1 cellular context compared by ENCODE assay signal in the genomic region with DNA sequence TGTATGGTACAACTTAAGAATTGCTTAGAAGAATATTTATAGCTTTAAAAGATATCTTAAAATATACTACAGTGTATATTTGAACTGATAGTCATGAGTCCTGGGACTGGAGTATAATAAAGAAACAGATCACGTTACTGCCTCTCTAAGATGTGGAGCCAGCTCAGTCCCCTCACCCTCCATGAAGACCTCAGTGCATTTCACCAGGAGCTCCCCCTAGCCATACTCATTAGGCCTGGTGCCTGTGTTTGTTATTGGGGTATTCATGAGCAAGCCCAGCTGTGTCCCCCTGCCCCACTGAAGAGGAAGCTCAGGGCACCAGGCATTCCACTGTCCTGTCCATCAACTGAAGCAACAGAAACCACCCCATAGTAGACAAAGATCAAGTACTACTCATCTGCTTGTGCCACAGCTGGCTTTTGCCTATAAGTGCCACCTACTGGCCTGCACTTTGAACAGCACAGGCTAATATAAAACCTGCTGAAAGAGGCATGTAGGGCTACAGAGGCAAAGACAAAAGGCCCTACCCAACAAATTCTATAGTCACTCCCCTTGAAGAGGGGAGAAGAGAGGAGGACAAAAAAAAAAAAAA.
TF ChIP-seq lines count a peak whose summit lies in the region.

No MANE protein-coding gene starts in this region.

TF ChIP-seq in GM23338, 12 proteins besides CTCF, POLR2A, EP300 and RAD21 (continued from another document):
- TF ChIP-seq, protein P1, sequence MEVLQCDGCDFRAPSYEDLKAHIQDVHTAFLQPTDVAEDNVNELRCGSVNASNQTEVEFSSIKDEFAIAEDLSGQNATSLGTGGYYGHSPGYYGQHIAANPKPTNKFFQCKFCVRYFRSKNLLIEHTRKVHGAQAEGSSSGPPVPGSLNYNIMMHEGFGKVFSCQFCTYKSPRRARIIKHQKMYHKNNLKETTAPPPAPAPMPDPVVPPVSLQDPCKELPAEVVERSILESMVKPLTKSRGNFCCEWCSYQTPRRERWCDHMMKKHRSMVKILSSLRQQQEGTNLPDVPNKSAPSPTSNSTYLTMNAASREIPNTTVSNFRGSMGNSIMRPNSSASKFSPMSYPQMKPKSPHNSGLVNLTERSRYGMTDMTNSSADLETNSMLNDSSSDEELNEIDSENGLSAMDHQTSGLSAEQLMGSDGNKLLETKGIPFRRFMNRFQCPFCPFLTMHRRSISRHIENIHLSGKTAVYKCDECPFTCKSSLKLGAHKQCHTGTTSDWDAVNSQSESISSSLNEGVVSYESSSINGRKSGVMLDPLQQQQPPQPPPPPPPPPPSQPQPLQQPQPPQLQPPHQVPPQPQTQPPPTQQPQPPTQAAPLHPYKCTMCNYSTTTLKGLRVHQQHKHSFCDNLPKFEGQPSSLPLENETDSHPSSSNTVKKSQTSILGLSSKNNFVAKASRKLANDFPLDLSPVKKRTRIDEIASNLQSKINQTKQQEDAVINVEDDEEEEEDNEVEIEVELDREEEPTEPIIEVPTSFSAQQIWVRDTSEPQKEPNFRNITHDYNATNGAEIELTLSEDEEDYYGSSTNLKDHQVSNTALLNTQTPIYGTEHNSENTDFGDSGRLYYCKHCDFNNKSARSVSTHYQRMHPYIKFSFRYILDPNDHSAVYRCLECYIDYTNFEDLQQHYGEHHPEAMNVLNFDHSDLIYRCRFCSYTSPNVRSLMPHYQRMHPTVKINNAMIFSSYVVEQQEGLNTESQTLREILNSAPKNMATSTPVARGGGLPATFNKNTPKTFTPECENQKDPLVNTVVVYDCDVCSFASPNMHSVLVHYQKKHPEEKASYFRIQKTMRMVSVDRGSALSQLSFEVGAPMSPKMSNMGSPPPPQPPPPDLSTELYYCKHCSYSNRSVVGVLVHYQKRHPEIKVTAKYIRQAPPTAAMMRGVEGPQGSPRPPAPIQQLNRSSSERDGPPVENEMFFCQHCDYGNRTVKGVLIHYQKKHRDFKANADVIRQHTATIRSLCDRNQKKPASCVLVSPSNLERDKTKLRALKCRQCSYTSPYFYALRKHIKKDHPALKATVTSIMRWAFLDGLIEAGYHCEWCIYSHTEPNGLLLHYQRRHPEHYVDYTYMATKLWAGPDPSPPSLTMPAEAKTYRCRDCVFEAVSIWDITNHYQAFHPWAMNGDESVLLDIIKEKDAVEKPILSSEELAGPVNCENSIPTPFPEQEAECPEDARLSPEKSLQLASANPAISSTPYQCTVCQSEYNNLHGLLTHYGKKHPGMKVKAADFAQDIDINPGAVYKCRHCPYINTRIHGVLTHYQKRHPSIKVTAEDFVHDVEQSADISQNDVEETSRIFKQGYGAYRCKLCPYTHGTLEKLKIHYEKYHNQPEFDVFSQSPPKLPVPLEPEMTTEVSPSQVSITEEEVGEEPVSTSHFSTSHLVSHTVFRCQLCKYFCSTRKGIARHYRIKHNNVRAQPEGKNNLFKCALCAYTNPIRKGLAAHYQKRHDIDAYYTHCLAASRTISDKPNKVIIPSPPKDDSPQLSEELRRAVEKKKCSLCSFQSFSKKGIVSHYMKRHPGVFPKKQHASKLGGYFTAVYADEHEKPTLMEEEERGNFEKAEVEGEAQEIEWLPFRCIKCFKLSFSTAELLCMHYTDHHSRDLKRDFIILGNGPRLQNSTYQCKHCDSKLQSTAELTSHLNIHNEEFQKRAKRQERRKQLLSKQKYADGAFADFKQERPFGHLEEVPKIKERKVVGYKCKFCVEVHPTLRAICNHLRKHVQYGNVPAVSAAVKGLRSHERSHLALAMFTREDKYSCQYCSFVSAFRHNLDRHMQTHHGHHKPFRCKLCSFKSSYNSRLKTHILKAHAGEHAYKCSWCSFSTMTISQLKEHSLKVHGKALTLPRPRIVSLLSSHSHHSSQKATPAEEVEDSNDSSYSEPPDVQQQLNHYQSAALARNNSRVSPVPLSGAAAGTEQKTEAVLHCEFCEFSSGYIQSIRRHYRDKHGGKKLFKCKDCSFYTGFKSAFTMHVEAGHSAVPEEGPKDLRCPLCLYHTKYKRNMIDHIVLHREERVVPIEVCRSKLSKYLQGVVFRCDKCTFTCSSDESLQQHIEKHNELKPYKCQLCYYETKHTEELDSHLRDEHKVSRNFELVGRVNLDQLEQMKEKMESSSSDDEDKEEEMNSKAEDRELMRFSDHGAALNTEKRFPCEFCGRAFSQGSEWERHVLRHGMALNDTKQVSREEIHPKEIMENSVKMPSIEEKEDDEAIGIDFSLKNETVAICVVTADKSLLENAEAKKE (CRISPR knock-in tag; IDR thresholded peaks at IDR 0.05), result no peak
- TF ChIP-seq POLR2AphosphoS5 (IDR thresholded peaks at IDR 0.05; ENCODE audit: low read depth) (no peak), ZNF331 (CRISPR knock-in tag; IDR thresholded peaks at IDR 0.05; ENCODE audit: low read depth) (no peak), CREB1 (CRISPR knock-in tag; IDR thresholded peaks at IDR 0.05; ENCODE audit: low read depth) (no peak), ZNF114 (CRISPR knock-in tag; IDR thresholded peaks at IDR 0.05) (no peak)
- TF ChIP-seq, protein P2, sequence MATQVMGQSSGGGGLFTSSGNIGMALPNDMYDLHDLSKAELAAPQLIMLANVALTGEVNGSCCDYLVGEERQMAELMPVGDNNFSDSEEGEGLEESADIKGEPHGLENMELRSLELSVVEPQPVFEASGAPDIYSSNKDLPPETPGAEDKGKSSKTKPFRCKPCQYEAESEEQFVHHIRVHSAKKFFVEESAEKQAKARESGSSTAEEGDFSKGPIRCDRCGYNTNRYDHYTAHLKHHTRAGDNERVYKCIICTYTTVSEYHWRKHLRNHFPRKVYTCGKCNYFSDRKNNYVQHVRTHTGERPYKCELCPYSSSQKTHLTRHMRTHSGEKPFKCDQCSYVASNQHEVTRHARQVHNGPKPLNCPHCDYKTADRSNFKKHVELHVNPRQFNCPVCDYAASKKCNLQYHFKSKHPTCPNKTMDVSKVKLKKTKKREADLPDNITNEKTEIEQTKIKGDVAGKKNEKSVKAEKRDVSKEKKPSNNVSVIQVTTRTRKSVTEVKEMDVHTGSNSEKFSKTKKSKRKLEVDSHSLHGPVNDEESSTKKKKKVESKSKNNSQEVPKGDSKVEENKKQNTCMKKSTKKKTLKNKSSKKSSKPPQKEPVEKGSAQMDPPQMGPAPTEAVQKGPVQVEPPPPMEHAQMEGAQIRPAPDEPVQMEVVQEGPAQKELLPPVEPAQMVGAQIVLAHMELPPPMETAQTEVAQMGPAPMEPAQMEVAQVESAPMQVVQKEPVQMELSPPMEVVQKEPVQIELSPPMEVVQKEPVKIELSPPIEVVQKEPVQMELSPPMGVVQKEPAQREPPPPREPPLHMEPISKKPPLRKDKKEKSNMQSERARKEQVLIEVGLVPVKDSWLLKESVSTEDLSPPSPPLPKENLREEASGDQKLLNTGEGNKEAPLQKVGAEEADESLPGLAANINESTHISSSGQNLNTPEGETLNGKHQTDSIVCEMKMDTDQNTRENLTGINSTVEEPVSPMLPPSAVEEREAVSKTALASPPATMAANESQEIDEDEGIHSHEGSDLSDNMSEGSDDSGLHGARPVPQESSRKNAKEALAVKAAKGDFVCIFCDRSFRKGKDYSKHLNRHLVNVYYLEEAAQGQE (IDR thresholded peaks at IDR 0.05; ENCODE audit: unreplicated experiment), result no peak
